Comparison of ENCODE assay signal across 8 cellular contexts in the genomic region with DNA sequence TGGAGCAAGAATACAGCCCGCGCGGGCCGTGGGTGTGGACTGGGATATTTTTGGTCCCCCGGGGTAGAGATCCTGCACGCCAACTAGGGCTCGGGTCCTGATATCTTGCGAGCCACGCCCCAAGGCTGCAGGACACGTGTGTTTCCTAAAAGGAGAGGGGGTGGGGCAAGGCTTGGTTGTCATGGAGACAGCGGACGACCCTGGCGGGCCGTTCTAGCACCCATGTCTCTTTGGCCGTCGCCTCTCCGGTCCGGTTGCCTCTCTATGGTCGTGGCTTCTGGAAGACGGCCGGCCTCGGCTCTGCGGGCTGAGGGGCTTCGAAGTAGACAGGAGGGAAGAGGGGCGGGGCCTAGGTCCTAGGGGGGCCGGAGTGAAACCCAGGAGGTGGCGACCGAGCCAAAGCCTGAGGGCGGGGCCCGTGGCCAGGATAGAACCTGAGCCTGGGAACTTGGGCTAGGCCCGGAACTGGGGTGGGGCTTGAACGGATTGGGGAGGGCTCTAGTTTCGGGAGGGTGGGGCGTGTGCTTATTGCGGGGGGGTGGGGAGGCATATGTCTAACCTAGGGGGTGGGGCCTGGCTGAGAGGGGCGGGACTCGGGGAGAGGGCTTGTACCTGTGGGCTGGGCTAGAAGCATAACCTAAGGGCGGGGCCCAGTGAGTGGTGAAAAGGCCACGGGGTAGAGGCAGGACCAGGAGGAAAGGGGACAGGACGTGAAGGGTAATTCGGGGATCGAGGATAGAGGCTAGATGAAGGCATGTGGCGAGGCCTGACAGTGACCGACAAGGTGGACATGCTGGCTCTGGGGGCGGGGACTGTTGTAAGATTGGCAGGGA. TPM values are rescaled to one million over a fixed set of nuclear protein-coding genes. Genes with fewer than 3 reads are reported as not detected.
A peak's percentile ranks its signal among the peaks of the same experiment; 100 is the strongest.
DNase-seq lines count a peak whose midpoint lies in the region; ATAC-seq, FAIRE-seq and TF ChIP-seq lines count a peak whose summit lies in the region.

No MANE protein-coding gene starts in this region.

- peak; percentile 61 for ATAC-seq in HG02642 (IDR thresholded peaks at IDR 0.05; ENCODE audit: poor library complexity, unreplicated experiment)
- peak; percentile 92 for ATAC-seq in aorta (ENCODE audit: low FRiP score)

- H3K36me3 ChIP-seq in astrocyte (ENCODE audit: insufficient read depth, low read length) = no peaks in the 10 kb centered on the region
- no peaks in the 10 kb centered on the region for H3K36me3 ChIP-seq in aorta (ENCODE audit: control insufficient read depth in 1 of 2, insufficient read depth in 2 of 2, low read length in 1 of 2)

- WGBS in aorta, 2 donors = 1% methylated on average over 43 to 45 of the region's 45 CpGs

- no peak for FAIRE-seq in astrocyte (lab: Jason Lieb, UNC)

- peak overlapping the region; percentile 93 for H3K4me3 Mint-ChIP-seq in T-helper 2 cell treated with Interferon-gamma antibody and Interleukin-4, amounts not matched to agents 5 μg/mL and 100 μg/mL, for 36 hours
- peak overlapping the region; percentile 90 for H3K4me3 Mint-ChIP-seq in astrocyte (ENCODE audit: unreplicated experiment)

- peak overlapping the region; percentile 65 for H3K4me3 ChIP-seq in GM12875 (ENCODE audit: low read depth, low read length)
- peak overlapping the region; percentile 58 for H3K4me3 ChIP-seq in astrocyte (ENCODE audit: insufficient read depth, low read depth, low read length)
- peak overlapping the region; percentile 30 to 40 for H3K4me3 ChIP-seq in aorta (ENCODE audit: low read length in 2 of 2)

- peaks cover 7% of the 10 kb centered on the region for H3K27me3 Mint-ChIP-seq in T-helper 2 cell treated with Interferon-gamma antibody and Interleukin-4, amounts not matched to agents 5 μg/mL and 100 μg/mL, for 36 hours (ENCODE audit: low read depth)
- no peaks in the 10 kb centered on the region for H3K27me3 Mint-ChIP-seq in astrocyte (ENCODE audit: low read depth, unreplicated experiment)

- no peaks in the 10 kb centered on the region for H3K27me3 ChIP-seq in astrocyte (ENCODE audit: insufficient read depth, low read length)
- no peaks in the 10 kb centered on the region for H3K27me3 ChIP-seq in aorta (ENCODE audit: control insufficient read depth in 1 of 2, insufficient read depth in 2 of 2, low read length in 1 of 2)

- peaks cover 16% of the 10 kb centered on the region for H3K79me2 ChIP-seq in astrocyte (ENCODE audit: insufficient read depth, low read length)

- TF ChIP-seq CTCF in GM12875 (IDR thresholded peaks at IDR 0.05; ENCODE audit: borderline replicate concordance, insufficient read depth, low read depth, low read length) = no peak
- TF ChIP-seq CTCF in astrocyte (IDR thresholded peaks at IDR 0.05; ENCODE audit: insufficient read depth, low read depth, low read length) = no peak

- peak; percentile 97 for DNase-seq in NCI-H146 (lab: John Stamatoyannopoulos, UW)
- DNase-seq in T-helper 2 cell treated with Interferon-gamma antibody and Interleukin-4, amounts not matched to agents 5 μg/mL and 100 μg/mL, for 36 hours (ENCODE audit: low spot score) = no peak
- DNase-seq in astrocyte (ENCODE audit: low read depth) = peak; percentile 88
- peak; percentile 90 for DNase-seq in hepatic stellate cell (ENCODE audit: low spot score)
- peak; percentile 86 for DNase-seq in retina
- peak; percentile 98 to 99 for DNase-seq in aorta

- peak overlapping the region; percentile 91 for H3K27ac Mint-ChIP-seq in T-helper 2 cell treated with Interferon-gamma antibody and Interleukin-4, amounts not matched to agents 5 μg/mL and 100 μg/mL, for 36 hours
- H3K27ac Mint-ChIP-seq in astrocyte (ENCODE audit: unreplicated experiment) = peak overlapping the region; percentile 88

- peak overlapping the region; percentile 65 for H3K9ac ChIP-seq in astrocyte (ENCODE audit: low read length)

- H3K9me3 ChIP-seq in astrocyte (ENCODE audit: insufficient read depth, low read depth, low read length) (no peaks in the 10 kb centered on the region), aorta (ENCODE audit: control insufficient read depth, low read length) (no peaks in the 10 kb centered on the region)

- H3K4me1 ChIP-seq in astrocyte (ENCODE audit: insufficient read depth, low read length) (peaks cover 21% of the 10 kb centered on the region), aorta (ENCODE audit: control insufficient read depth in 1 of 2, insufficient read depth in 2 of 2, low read length in 2 of 2) (no peaks in the 10 kb centered on the region)

- peaks cover 30% of the 10 kb centered on the region for H3K4me1 Mint-ChIP-seq in T-helper 2 cell treated with Interferon-gamma antibody and Interleukin-4, amounts not matched to agents 5 μg/mL and 100 μg/mL, for 36 hours (ENCODE audit: low read depth)
- peaks cover 9% of the 10 kb centered on the region for H3K4me1 Mint-ChIP-seq in astrocyte (ENCODE audit: low read depth, unreplicated experiment)

- peaks cover 10% of the 10 kb centered on the region for H4K20me1 ChIP-seq in astrocyte (ENCODE audit: insufficient read depth, low read length)

- peak overlapping the region; percentile 86 for H3K4me2 ChIP-seq in astrocyte (ENCODE audit: low read length)

- peak overlapping the region; percentile 89 for H2AFZ ChIP-seq in astrocyte (ENCODE audit: low read depth, low read length)

- H3K9me3 Mint-ChIP-seq in T-helper 2 cell treated with Interferon-gamma antibody and Interleukin-4, amounts not matched to agents 5 μg/mL and 100 μg/mL, for 36 hours = no peaks in the 10 kb centered on the region
- H3K9me3 Mint-ChIP-seq in astrocyte (ENCODE audit: unreplicated experiment) = no peaks in the 10 kb centered on the region

- intact Hi-C loops in aorta (cut with DNase I) = loop anchor here (5.0 to 10.0 kb wide), 4 partner anchors 43 to 385 kb away; a partner anchor contains a TSS

- peak overlapping the region; percentile 47 for H3K27ac ChIP-seq in astrocyte (ENCODE audit: low read depth, low read length)
- H3K27ac ChIP-seq in aorta (ENCODE audit: low read depth in 1 of 2, low read length in 2 of 2) = peak overlapping the region in 1 of 2 donors; percentile 73

- no peaks in the 10 kb centered on the region for H3K36me3 Mint-ChIP-seq in T-helper 2 cell treated with Interferon-gamma antibody and Interleukin-4, amounts not matched to agents 5 μg/mL and 100 μg/mL, for 36 hours (ENCODE audit: low read depth)
- H3K36me3 Mint-ChIP-seq in astrocyte (ENCODE audit: low read depth, unreplicated experiment) = peaks cover 4% of the 10 kb centered on the region

RNA-seq across cellular contexts. Expression of a gene that starts 0.7 kb away (rescaled TPM):
- total RNA-seq in astrocyte (9.5 and 10.5 TPM in 2 replicates), aorta (10 to 100 TPM; 12.0 to 22.2 TPM)
- 10 to 100 TPM in 1 of 2 donors, 1 to 10 TPM in 1; 6.8 to 37.8 TPM for polyA plus RNA-seq in aorta

RNA-seq across cellular contexts. Expression of a gene that starts 8.9 kb away (rescaled TPM):
- total RNA-seq in astrocyte = not detected in 2 replicates
- not detected for total RNA-seq in aorta
- not detected for polyA plus RNA-seq in aorta

RNA-seq across cellular contexts. Expression of a gene that starts 21.1 kb away (rescaled TPM):
- total RNA-seq in astrocyte (0.19 and 0.23 TPM in 2 replicates), aorta (under 1 TPM in 1 of 2 donors, not detected in 1; 0.30 TPM)
- polyA plus RNA-seq in aorta = under 1 TPM in 1 of 2 donors, not detected in 1; 0.38 TPM

RNA-seq across cellular contexts. Expression of a gene that starts 41.9 kb away (rescaled TPM):
- total RNA-seq in astrocyte (102 and 109 TPM in 2 replicates), aorta (10 to 100 TPM; 38.0 to 50.6 TPM)
- polyA plus RNA-seq in aorta = 10 to 100 TPM; 31.7 to 90.6 TPM

RNA-seq across cellular contexts. Expression of a gene that starts 49.7 kb away (rescaled TPM):
- total RNA-seq in astrocyte = 41.0 and 50.1 TPM in 2 replicates
- 10 to 100 TPM; 28.5 to 48.0 TPM for total RNA-seq in aorta
- polyA plus RNA-seq in aorta = 10 to 100 TPM; 50.7 to 68.6 TPM
